ENCODE assay signal across 16 cellular contexts in the genomic region with DNA sequence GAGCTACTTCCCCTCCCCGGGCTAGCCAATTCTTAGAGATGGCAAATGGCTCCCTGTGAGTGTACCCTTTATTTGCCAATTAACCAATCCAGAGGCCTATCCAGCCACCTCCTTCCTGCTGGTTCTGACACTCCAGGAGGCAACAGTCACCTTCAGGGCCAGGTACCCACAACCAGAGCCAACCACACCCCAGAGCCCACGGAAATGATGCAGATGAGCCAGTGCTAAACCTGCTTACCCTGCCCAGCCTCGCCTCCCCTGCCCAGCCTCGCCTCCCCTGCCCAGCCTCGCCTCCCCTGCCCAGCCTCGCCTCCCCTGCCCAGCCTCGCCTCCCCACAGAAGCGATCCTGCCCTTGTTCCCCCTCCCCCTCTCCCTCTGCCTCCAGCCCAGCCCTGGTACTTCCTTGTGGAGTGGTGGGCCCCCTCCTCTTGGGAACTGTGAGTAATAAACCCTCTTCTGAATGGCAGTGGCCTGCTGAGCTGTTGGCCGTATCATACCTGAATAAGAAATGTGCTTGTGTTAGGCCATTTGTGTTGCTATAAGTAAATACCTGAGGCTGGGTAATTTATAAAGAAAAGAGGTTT.
DNase-seq lines count a peak whose midpoint lies in the region; ATAC-seq and TF ChIP-seq lines count a peak whose summit lies in the region.
"Had no signal": no experiment of that assay in that cellular context is flagged by ENCODE, and none has a peak within 500 bp of the region (broad histone marks: within the 10 kb centered on the region; RNA-seq: fewer than 3 reads in every experiment).

No MANE protein-coding gene starts in this region.

- no peaks in the 10 kb centered on the region for H3K9me3 Mint-ChIP-seq in nephron

- peak overlapping the region; percentile 16 to 57 (median 53) for H3K27ac Mint-ChIP-seq in nephron

- no peak for ATAC-seq in GM21737 (IDR thresholded peaks at IDR 0.05; ENCODE audit: unreplicated experiment)

- no peak overlapping the region for H3K4me3 Mint-ChIP-seq in nephron

- no peak overlapping the region for H3K27ac ChIP-seq in epithelial cell of prostate
- H3K27ac ChIP-seq: RWPE1, SJSA1 had no signal

- DNase-seq in NCI-H748 (lab: John Stamatoyannopoulos, UW; ENCODE audit: unreplicated experiment), result peak; percentile 8
- DNase-seq in NCI-H748 treated with DMSO at 0.1 percent for 48 hours (lab: John Stamatoyannopoulos, UW), result no peak
- peak; percentile 10 for DNase-seq in epithelial cell of prostate (ENCODE audit: low read depth, low spot score)
- no peak for DNase-seq in C1 segment of cervical spinal cord (lab: John Stamatoyannopoulos, UW)
- no peak for DNase-seq in activated effector memory CD4-positive, alpha-beta T cell treated with anti-CD3 and anti-CD28 coated beads, Interleukin-2, amount 50 U/mL, for 16 hours
- no peak for DNase-seq in SHP77 treated with DMSO at 0.1 percent for 48 hours (lab: John Stamatoyannopoulos, UW)
- DNase-seq: 8988T, DMS 273 treated with DMSO at 0.1 percent for 48 hours, Kasumi-1, MM.1S, NCI-H1092, NCI-H1694 treated with DMSO at 0.1 percent for 48 hours had no signal

- no peaks in the 10 kb centered on the region for H3K27me3 Mint-ChIP-seq in nephron (ENCODE audit: low read depth)

- H3K4me1 Mint-ChIP-seq in nephron, result peaks cover 48% of the 10 kb centered on the region

- peaks cover 44% of the 10 kb centered on the region for H3K36me3 Mint-ChIP-seq in nephron (ENCODE audit: low read depth)

- TF ChIP-seq CTCF in nephron (IDR thresholded peaks at IDR 0.05; ENCODE audit: unreplicated experiment in 3 of 3), result no peak

Comparison
In these comparisons a context has a peak if more than half of its experiments do, and no peak if none do; other contexts are left out.
1. DNase-seq: peak in NCI-H748 (single experiment) and epithelial cell of prostate (single experiment); none in NCI-H748 treated with DMSO at 0.1 percent for 48 hours (single experiment), C1 segment of cervical spinal cord (0 of 14), activated effector memory CD4-positive, alpha-beta T cell treated with anti-CD3 and anti-CD28 coated beads, Interleukin-2, amount 50 U/mL, for 16 hours (single experiment) and SHP77 treated with DMSO at 0.1 percent for 48 hours (single experiment).